27 cellular contexts compared by ENCODE assay signal in the genomic region with DNA sequence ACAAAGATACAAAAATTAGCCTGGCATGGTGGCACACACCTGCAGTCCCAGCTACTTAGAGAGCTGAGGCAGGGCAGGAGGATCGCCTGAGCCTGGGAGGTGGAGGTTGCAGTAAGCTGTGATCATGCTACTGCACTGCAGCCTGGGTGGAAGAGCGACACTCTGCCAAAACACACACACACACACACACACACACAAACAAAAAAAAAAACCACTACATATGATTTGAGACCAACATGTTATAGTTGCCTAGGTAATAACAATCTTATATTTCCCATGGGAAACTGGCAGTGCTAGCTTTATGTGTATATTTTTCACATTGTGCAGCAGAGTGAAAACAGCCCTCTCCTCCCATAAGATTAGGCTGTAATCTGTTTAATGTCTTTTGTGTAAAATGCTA.
"Had no signal": no experiment of that assay in that cellular context is flagged by ENCODE, and none has a peak within 500 bp of the region (broad histone marks: within the 10 kb centered on the region; RNA-seq: fewer than 3 reads in every experiment).

No MANE protein-coding gene starts in this region.

- H3K9me3 ChIP-seq: gastroesophageal sphincter, mucosa of descending colon, neutrophil, sigmoid colon, thyroid gland, upper lobe of left lung had no signal

- DNase-seq: activated B cell treated with CpG ODN at 0.5 μM for 24 hours; activated CD4-positive, alpha-beta T cell treated with anti-CD3 and anti-CD28 coated beads, Interleukin-2, amount 50 U/mL, for 1 hour; activated CD8-positive, alpha-beta T cell treated with anti-CD3 and anti-CD28 coated beads for 36 hours; activated naive CD4-positive, alpha-beta T cell; activated T-cell treated with anti-CD3 and anti-CD28 coated beads, Interleukin-2, amount 50 U/mL, for 72 hours; anterior cingulate cortex; dorsolateral prefrontal cortex; effector memory CD4-positive, alpha-beta T cell; hypothalamus; immature natural killer cell; kidney; mucosa of descending colon; sigmoid colon; small intestine; stimulated activated CD4-positive, alpha-beta T cell treated with anti-CD3 and anti-CD28 coated beads, Interleukin-4, amount 100 ng/mL, for 4 hours; stimulated activated CD8-positive, alpha-beta memory T cell treated with anti-CD3 and anti-CD28 coated beads, Interleukin-4, amount 100 ng/mL, for 48 hours; stimulated activated naive CD8-positive, alpha-beta T cell treated with anti-CD3 and anti-CD28 coated beads, Interleukin-15, amount 100 ng/mL, for 72 hours; SW 1271; T1000; thyroid gland; upper lobe of left lung had no signal

- ATAC-seq: activated CD8-positive, alpha-beta T cell treated with anti-CD3 and anti-CD28 coated beads for 36 hours; activated naive CD4-positive, alpha-beta T cell treated with anti-CD3 and anti-CD28 coated beads, Interleukin-2, amount 50 U/mL, for 72 hours; activated T-cell treated with anti-CD3 and anti-CD28 coated beads, Interleukin-2, amount 50 U/mL, for 72 hours; gastroesophageal sphincter; mucosa of descending colon; natural killer cell treated with Interleukin-12 subunit alpha and Interleukin-12 subunit beta and Interleukin-15 and Interleukin-18, amount 100 ng/mL, for 72 hours; stimulated activated memory B cell treated with anti-CD40 and anti-IgM and Interleukin-4, amounts not matched to agents 10 μg/mL and 1 μg/mL and 100 μg/mL, for 72 hours; stimulated activated naive CD8-positive, alpha-beta T cell treated with anti-CD3 and anti-CD28 coated beads, Interleukin-15, amount 100 ng/mL, for 72 hours had no signal

- H3K4me3 ChIP-seq: dorsolateral prefrontal cortex, gastroesophageal sphincter, lung, mucosa of descending colon, sigmoid colon, thyroid gland, upper lobe of left lung had no signal

- H3K27me3 ChIP-seq: dorsolateral prefrontal cortex, gastroesophageal sphincter, neutrophil, sigmoid colon, thyroid gland, upper lobe of left lung had no signal

- H3K36me3 ChIP-seq: gastroesophageal sphincter, neutrophil, sigmoid colon, thyroid gland, upper lobe of left lung had no signal

- H3K27ac ChIP-seq: dorsolateral prefrontal cortex, neutrophil, thyroid gland had no signal
